Comparison of ENCODE assay signal across 14 cellular contexts in the genomic region with DNA sequence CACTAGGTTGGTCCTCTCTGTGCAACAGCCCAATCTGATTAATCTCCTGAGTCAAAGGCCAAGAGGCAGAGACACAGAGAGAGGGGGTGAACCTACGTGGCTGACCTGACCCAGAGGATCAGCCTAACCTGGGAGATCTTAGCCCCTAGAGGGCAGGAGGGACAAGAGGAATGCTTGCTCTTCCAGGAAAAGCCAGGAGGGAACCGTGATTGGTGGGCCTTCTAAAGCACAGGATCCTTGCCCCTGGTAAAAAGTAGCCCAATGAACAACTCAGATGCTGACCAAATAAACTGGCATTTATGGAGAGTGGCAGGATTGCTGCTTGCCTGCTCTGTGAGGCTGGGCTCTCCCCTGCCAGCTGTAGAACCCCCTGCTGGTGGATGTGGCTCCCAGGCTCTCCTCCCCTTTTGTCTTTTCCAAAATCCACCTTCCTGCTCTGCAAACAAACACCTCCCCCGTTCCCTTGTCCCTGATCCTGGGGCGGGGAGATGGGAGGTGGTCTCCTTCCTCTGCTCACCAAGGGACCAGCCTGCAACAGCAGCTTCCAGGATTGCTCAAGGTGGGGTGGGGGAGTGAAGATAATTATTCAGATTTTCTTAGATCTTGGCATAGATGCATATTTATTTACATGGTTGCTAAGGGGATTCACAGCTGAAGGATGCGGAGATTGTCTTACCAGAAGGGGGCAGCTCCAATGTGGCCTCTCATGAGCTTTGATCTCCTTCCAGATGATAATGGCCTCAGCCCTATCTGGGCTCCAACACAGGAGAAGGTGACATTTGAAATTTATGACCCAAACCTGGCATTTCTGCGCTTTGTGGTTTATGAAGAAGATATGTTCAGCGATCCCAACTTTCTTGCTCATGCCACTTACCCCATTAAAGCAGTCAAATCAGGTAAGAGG.
DNase-seq lines count a peak whose midpoint lies in the region; ATAC-seq lines count a peak whose summit lies in the region.
"Had no signal": no experiment of that assay in that cellular context is flagged by ENCODE, and none has a peak within 500 bp of the region (broad histone marks: within the 10 kb centered on the region; RNA-seq: fewer than 3 reads in every experiment).

No MANE protein-coding gene starts in this region.

- no peaks in the 10 kb centered on the region for H3K27me3 Mint-ChIP-seq in activated CD8-positive, alpha-beta memory T cell treated with anti-CD3 and anti-CD28 coated beads, Interleukin-2, amount 10 ng/mL, durations not matched to agents 7 days and 5 days
- H3K27me3 Mint-ChIP-seq in effector memory CD8-positive, alpha-beta T cell, result no peaks in the 10 kb centered on the region
- H3K27me3 Mint-ChIP-seq: activated CD4-positive, alpha-beta T cell treated with anti-CD3 and anti-CD28 coated beads, Interleukin-2, amount 10 ng/mL, durations not matched to agents 24 days and 14 days had no signal

- no peak overlapping the region for H2BK120ac ChIP-seq in neuronal stem cell (ENCODE audit: low read depth, low read length)

- H3K4ac ChIP-seq in neuronal stem cell (ENCODE audit: low read length), result no peak overlapping the region

- CTCF ChIA-PET in activated CD8-positive, alpha-beta memory T cell treated with anti-CD3 and anti-CD28 coated beads, Interleukin-2, amount 10 ng/mL, durations not matched to agents 7 days and 5 days (lab: Charles Lee), result interaction anchor here (1.1 to 2.0 kb wide), 2 partner anchors 291 kb away, joined by 4 to 9 read pairs; no protein-coding TSS in a partner anchor

- no peak overlapping the region for H3K4me2 ChIP-seq in neuronal stem cell (ENCODE audit: insufficient read depth, low read length, poor library complexity, severe bottlenecking)

- H3K23ac ChIP-seq in neuronal stem cell (ENCODE audit: low read depth, low read length, poor library complexity), result no peak overlapping the region

- H3K79me1 ChIP-seq in neuronal stem cell (ENCODE audit: low read depth, low read length), result no peaks in the 10 kb centered on the region

- no peak overlapping the region for H2BK5ac ChIP-seq in neuronal stem cell (ENCODE audit: low read length)

- ATAC-seq in activated CD8-positive, alpha-beta memory T cell treated with anti-CD3 and anti-CD28 coated beads, Interleukin-2, amount 10 ng/mL, durations not matched to agents 7 days and 5 days, result no peak
- no peak for ATAC-seq in effector memory CD8-positive, alpha-beta T cell (replicated peaks)

- H3K4me3 Mint-ChIP-seq in activated CD8-positive, alpha-beta memory T cell treated with anti-CD3 and anti-CD28 coated beads, Interleukin-2, amount 10 ng/mL, durations not matched to agents 7 days and 5 days, result no peak overlapping the region
- no peak overlapping the region for H3K4me3 Mint-ChIP-seq in effector memory CD8-positive, alpha-beta T cell
- H3K4me3 Mint-ChIP-seq: activated CD4-positive, alpha-beta T cell treated with anti-CD3 and anti-CD28 coated beads, Interleukin-2, amount 10 ng/mL, durations not matched to agents 24 days and 14 days had no signal

- H2AFZ ChIP-seq in neuronal stem cell (ENCODE audit: low read length), result no peak overlapping the region

- H3K9me3 Mint-ChIP-seq in activated CD8-positive, alpha-beta memory T cell treated with anti-CD3 and anti-CD28 coated beads, Interleukin-2, amount 10 ng/mL, durations not matched to agents 7 days and 5 days (ENCODE audit: low read depth), result no peaks in the 10 kb centered on the region
- no peaks in the 10 kb centered on the region for H3K9me3 Mint-ChIP-seq in effector memory CD8-positive, alpha-beta T cell
- H3K9me3 Mint-ChIP-seq: activated CD4-positive, alpha-beta T cell treated with anti-CD3 and anti-CD28 coated beads, Interleukin-2, amount 10 ng/mL, durations not matched to agents 24 days and 14 days had no signal

- peaks cover 14% of the 10 kb centered on the region for H3K36me3 Mint-ChIP-seq in activated CD8-positive, alpha-beta memory T cell treated with anti-CD3 and anti-CD28 coated beads, Interleukin-2, amount 10 ng/mL, durations not matched to agents 7 days and 5 days
- H3K36me3 Mint-ChIP-seq in effector memory CD8-positive, alpha-beta T cell (ENCODE audit: insufficient read depth), result peaks cover 33% of the 10 kb centered on the region

- DNase-seq in activated CD8-positive, alpha-beta memory T cell treated with anti-CD3 and anti-CD28 coated beads for 24 hours, result peak; percentile 7
- no peak for DNase-seq in activated CD8-positive, alpha-beta memory T cell treated with anti-CD3 and anti-CD28 coated beads, Interleukin-2, amount 10 ng/mL, durations not matched to agents 7 days and 5 days
- DNase-seq in NCI-H146 (lab: John Stamatoyannopoulos, UW) (peak; percentile 44), neuronal stem cell (ENCODE audit: low spot score) (no peak), DMS79 treated with DMSO at 0.1 percent for 48 hours (lab: John Stamatoyannopoulos, UW) (no peak), NCI-H1694 treated with DMSO at 0.1 percent for 48 hours (lab: John Stamatoyannopoulos, UW) (no peak)
- DNase-seq in effector memory CD8-positive, alpha-beta T cell, result no peak
- DNase-seq in activated effector memory CD4-positive, alpha-beta T cell treated with Interleukin-2 at 50 U/mL for 16 hours, result no peak
- DNase-seq: activated CD4-positive, alpha-beta T cell treated with anti-CD3 and anti-CD28 coated beads, Interleukin-2, amount 10 ng/mL, durations not matched to agents 24 days and 14 days; EL; hippocampal formation; NCI-H748 treated with DMSO at 0.1 percent for 48 hours; stimulated activated CD4-positive, alpha-beta T cell treated with anti-CD3 and anti-CD28 coated beads, Interleukin-2, amount 100 ng/mL, for 48 hours had no signal

- H3K18ac ChIP-seq in neuronal stem cell (ENCODE audit: low read length), result no peak overlapping the region

- no peak overlapping the region for H3K14ac ChIP-seq in neuronal stem cell (ENCODE audit: low read length)

- peaks cover 12 to 20% of the 10 kb centered on the region in 2 donors for H3K4me1 ChIP-seq in neuronal stem cell (ENCODE audit: control insufficient read depth in 2 of 2, insufficient read depth in 1 of 2, low read depth in 1 of 2, low read length in 2 of 2)
- H3K4me1 ChIP-seq: ascending aorta had no signal

- no peak overlapping the region for H2BK12ac ChIP-seq in neuronal stem cell (ENCODE audit: low read length)

- no peak overlapping the region for H2AK5ac ChIP-seq in neuronal stem cell (ENCODE audit: low read depth, low read length)

- H3K27ac ChIP-seq in neuronal stem cell (replicated peaks; ENCODE audit: low read length), result no peak overlapping the region
- H3K27ac ChIP-seq: ascending aorta had no signal

- no peak overlapping the region for H4K8ac ChIP-seq in neuronal stem cell (ENCODE audit: low read depth, low read length)

- no peaks in the 10 kb centered on the region for H3K36me3 ChIP-seq in neuronal stem cell (replicated peaks in 1 of 2; ENCODE audit: control insufficient read depth in 2 of 2, insufficient read depth in 2 of 2, low read length in 2 of 2)
- H3K36me3 ChIP-seq: ascending aorta had no signal

- peaks cover 0 to 7% (median 0%) of the 10 kb centered on the region in 3 experiments for H3K27me3 ChIP-seq in neuronal stem cell (ENCODE audit: control insufficient read depth in 3 of 3, insufficient read depth in 3 of 3, low read depth in 1 of 3, low read length in 3 of 3)
- H3K27me3 ChIP-seq: ascending aorta had no signal

- no peak overlapping the region for H3K4me3 ChIP-seq in neuronal stem cell (ENCODE audit: low read length in 2 of 2)
- H3K4me3 ChIP-seq: ascending aorta had no signal

- no peak overlapping the region for H2BK15ac ChIP-seq in neuronal stem cell (ENCODE audit: low read length)

- H3K9me3 ChIP-seq in neuronal stem cell (replicated peaks in 1 of 2; ENCODE audit: control insufficient read depth in 2 of 2, insufficient read depth in 1 of 2, low read depth in 1 of 2, low read length in 2 of 2), result no peaks in the 10 kb centered on the region
- H3K9me3 ChIP-seq: ascending aorta had no signal

- H3K9ac ChIP-seq in neuronal stem cell (ENCODE audit: low read depth, low read length, poor library complexity), result peak overlapping the region; percentile 1

- H4K91ac ChIP-seq in neuronal stem cell (ENCODE audit: low read depth, low read length, poor library complexity), result no peak overlapping the region

- WGBS in neuronal stem cell (ENCODE audit: extremely low coverage in 2 of 2, insufficient read length in 2 of 2, insufficient replicate concordance in 1 of 2), 2 donors, result no CpG with 5 or more reads among the region's 7 CpGs

- no peak overlapping the region for H3K27ac Mint-ChIP-seq in activated CD8-positive, alpha-beta memory T cell treated with anti-CD3 and anti-CD28 coated beads, Interleukin-2, amount 10 ng/mL, durations not matched to agents 7 days and 5 days
- H3K27ac Mint-ChIP-seq in effector memory CD8-positive, alpha-beta T cell, result peak overlapping the region; percentile 59 to 63
- H3K27ac Mint-ChIP-seq: activated CD4-positive, alpha-beta T cell treated with anti-CD3 and anti-CD28 coated beads, Interleukin-2, amount 10 ng/mL, durations not matched to agents 24 days and 14 days had no signal

- H3K4me1 Mint-ChIP-seq in activated CD8-positive, alpha-beta memory T cell treated with anti-CD3 and anti-CD28 coated beads, Interleukin-2, amount 10 ng/mL, durations not matched to agents 7 days and 5 days, result peaks cover 5% of the 10 kb centered on the region
- no peaks in the 10 kb centered on the region for H3K4me1 Mint-ChIP-seq in effector memory CD8-positive, alpha-beta T cell (ENCODE audit: low read depth in 2 of 2)
- H3K4me1 Mint-ChIP-seq: activated CD4-positive, alpha-beta T cell treated with anti-CD3 and anti-CD28 coated beads, Interleukin-2, amount 10 ng/mL, durations not matched to agents 24 days and 14 days had no signal

Comparison
In these comparisons a context has a peak if more than half of its experiments do, and no peak if none do; other contexts are left out.
1. DNase-seq: peak in activated CD8-positive, alpha-beta memory T cell treated with anti-CD3 and anti-CD28 coated beads for 24 hours (single experiment) and NCI-H146 (single experiment); none in activated CD8-positive, alpha-beta memory T cell treated with anti-CD3 and anti-CD28 coated beads, Interleukin-2, amount 10 ng/mL, durations not matched to agents 7 days and 5 days (single experiment), effector memory CD8-positive, alpha-beta T cell (0 of 3), neuronal stem cell (single experiment), DMS79 treated with DMSO at 0.1 percent for 48 hours (single experiment), NCI-H1694 treated with DMSO at 0.1 percent for 48 hours (single experiment) and activated effector memory CD4-positive, alpha-beta T cell treated with Interleukin-2 at 50 U/mL for 16 hours (single experiment).